In genomic region chr14:31440280-31440679, GRCh38 we compare ENCODE assay signal across 26 cellular contexts. TPM values are rescaled to one million over a fixed set of nuclear protein-coding genes. Genes with fewer than 3 reads are reported as not detected.
"Had no signal": no experiment of that assay in that cellular context is flagged by ENCODE, and none has a peak within 500 bp of the region (broad histone marks: within the 10 kb centered on the region; RNA-seq: fewer than 3 reads in every experiment).

No MANE protein-coding gene starts in this region.

- ATAC-seq: activated CD4-positive, alpha-beta T cell treated with anti-CD3 and anti-CD28 coated beads for 36 hours; left ventricle myocardium superior; sciatic nerve; WTC11 had no signal

- H3K4me1 Mint-ChIP-seq: activated CD4-positive, alpha-beta T cell treated with anti-CD3 and anti-CD28 coated beads for 36 hours; activated naive CD8-positive, alpha-beta T cell treated with anti-CD3 and anti-CD28 coated beads for 36 hours; nephron; WTC11 had no signal

- H3K27me3 ChIP-seq: cardiac muscle cell had no signal

- H3K27ac ChIP-seq: cardiac muscle cell had no signal

- H3K4me2 ChIP-seq: smooth muscle cell had no signal

- H3K4me3 ChIP-seq: cardiac muscle cell, smooth muscle cell had no signal

- H3K36me3 ChIP-seq: cardiac muscle cell, thoracic aorta had no signal

- H3K4me3 Mint-ChIP-seq: activated CD4-positive, alpha-beta T cell treated with anti-CD3 and anti-CD28 coated beads for 36 hours; activated naive CD8-positive, alpha-beta T cell treated with anti-CD3 and anti-CD28 coated beads for 36 hours; nephron; type B pancreatic cell; WTC11 had no signal

- H3K27me3 Mint-ChIP-seq: activated CD4-positive, alpha-beta T cell treated with anti-CD3 and anti-CD28 coated beads for 36 hours; activated naive CD8-positive, alpha-beta T cell treated with anti-CD3 and anti-CD28 coated beads for 36 hours; type B pancreatic cell had no signal

- DNase-seq: activated CD4-positive, alpha-beta T cell treated with anti-CD3 and anti-CD28 coated beads for 36 hours; activated CD4-positive, alpha-beta T cell treated with anti-CD3 and anti-CD28 coated beads, Interleukin-2, amount 50 U/mL, for 48 hours; activated naive CD4-positive, alpha-beta T cell treated with Interleukin-2 at 50 U/mL for 16 hours; activated naive CD8-positive, alpha-beta T cell treated with anti-CD3 and anti-CD28 coated beads for 36 hours; activated T-cell treated with anti-CD3 and anti-CD28 coated beads, Interleukin-2, amount 50 U/mL, for 48 hours; dermis blood vessel endothelial cell; effector CD8-positive, alpha-beta T cell; foreskin melanocyte; left ventricle myocardium superior; occipital lobe; posterior cingulate gyrus; stimulated activated CD4-positive, alpha-beta T cell treated with anti-CD3 and anti-CD28 coated beads, Interleukin-15, amount 100 ng/mL, for 24 hours; stimulated activated CD4-positive, alpha-beta T cell treated with anti-CD3 and anti-CD28 coated beads, Interleukin-4, amount 100 ng/mL, for 1 hour; stimulated activated naive CD4-positive, alpha-beta T cell treated with Interleukin-2 at 50 U/mL for 16 hours; T-helper 1 cell; T-helper 9 cell had no signal

- H3K27ac Mint-ChIP-seq: activated CD4-positive, alpha-beta T cell treated with anti-CD3 and anti-CD28 coated beads for 36 hours; activated naive CD8-positive, alpha-beta T cell treated with anti-CD3 and anti-CD28 coated beads for 36 hours; nephron; type B pancreatic cell; WTC11 had no signal

- H3K9me3 ChIP-seq: thoracic aorta had no signal

RNA-seq across cellular contexts. Expression of gene GPR33, which starts 47.6 kb away (rescaled TPM):
- total RNA-seq: activated CD4-positive, alpha-beta T cell treated with anti-CD3 and anti-CD28 coated beads for 36 hours; activated CD8-positive, alpha-beta memory T cell treated with anti-CD3 and anti-CD28 coated beads for 36 hours; activated naive CD8-positive, alpha-beta T cell treated with anti-CD3 and anti-CD28 coated beads for 36 hours; cardiac muscle cell; chondrocyte; dermis blood vessel endothelial cell; left ventricle myocardium superior; occipital lobe; sciatic nerve; smooth muscle cell; thoracic aorta; WTC11 had no signal
- polyA plus RNA-seq: cardiac muscle cell, esophagus, smooth muscle cell had no signal
